11 cellular contexts compared by ENCODE assay signal in genomic region chr6:33772114-33772830, GRCh38. TPM values are rescaled to one million over a fixed set of nuclear protein-coding genes. Genes with fewer than 3 reads are reported as not detected.
DNase-seq lines count a peak whose midpoint lies in the region; ATAC-seq and TF ChIP-seq lines count a peak whose summit lies in the region.
"Had no signal": no experiment of that assay in that cellular context is flagged by ENCODE, and none has a peak within 500 bp of the region (broad histone marks: within the 10 kb centered on the region; RNA-seq: fewer than 3 reads in every experiment).

No MANE protein-coding gene starts in this region.

- ATAC-seq in left lobe of liver: peak; percentile 9
- no peak for ATAC-seq in HG02870 (IDR thresholded peaks at IDR 0.05; ENCODE audit: unreplicated experiment)

- in situ Hi-C loops in brain microvascular endothelial cell (cut with HindIII; ENCODE audit: low pct_ligation_motif_present, low sequenced_read_pairs): loop anchor here (25.0 kb wide), 1 partner anchor 365 kb away; the partner anchor contains the start of gene GRM4

- no peak overlapping the region for H3K4me3 ChIP-seq in brain microvascular endothelial cell (ENCODE audit: low read depth, low read length)

- no peak for TF ChIP-seq CTCF in brain microvascular endothelial cell (IDR thresholded peaks at IDR 0.05; ENCODE audit: low read depth, low read length, missing control alignments)

- no peaks in the 10 kb centered on the region for H3K27me3 ChIP-seq in brain microvascular endothelial cell (replicated peaks)

- peak overlapping the region; percentile 24 for H3K27ac ChIP-seq in brain microvascular endothelial cell
- peak overlapping the region; percentile 47 for H3K27ac ChIP-seq in substantia nigra (ENCODE audit: low read depth, low read length, poor library complexity, severe bottlenecking)
- H3K27ac ChIP-seq: 22Rv1 had no signal

- peaks cover 34% of the 10 kb centered on the region for H3K36me3 ChIP-seq in brain microvascular endothelial cell (replicated peaks)

- peak; percentile 60 for DNase-seq in DMS 273 (lab: John Stamatoyannopoulos, UW; ENCODE audit: unreplicated experiment)
- DNase-seq in DMS 273 treated with DMSO at 0.1 percent for 48 hours (lab: John Stamatoyannopoulos, UW): no peak
- no peak for DNase-seq in brain microvascular endothelial cell
- DNase-seq in left lobe of liver (ENCODE audit: low spot score): no peak
- no peak for DNase-seq in substantia nigra (lab: John Stamatoyannopoulos, UW)
- DNase-seq in NCI-H526 (lab: John Stamatoyannopoulos, UW): no peak
- no peak for DNase-seq in SHP77 treated with DMSO at 0.1 percent for 48 hours (lab: John Stamatoyannopoulos, UW)

RNA-seq across cellular contexts. Expression of gene LEMD2, which starts 16.7 kb away (rescaled TPM):
- 20.2 TPM for total RNA-seq in left lobe of liver

RNA-seq across cellular contexts. Expression of gene IP6K3, which starts 25.6 kb away (rescaled TPM):
- total RNA-seq in left lobe of liver: 4.1 TPM
- total RNA-seq: activated naive CD4-positive, alpha-beta T cell treated with anti-CD3 and anti-CD28 coated beads, Interleukin-2, amount 50 U/mL, for 72 hours; glomerular endothelial cell had no signal

RNA-seq across cellular contexts. Expression of gene MLN, which starts 31.5 kb away (rescaled TPM):
- not detected for total RNA-seq in left lobe of liver
- total RNA-seq: activated naive CD4-positive, alpha-beta T cell treated with anti-CD3 and anti-CD28 coated beads, Interleukin-2, amount 50 U/mL, for 72 hours; glomerular endothelial cell had no signal
